In the genomic region with DNA sequence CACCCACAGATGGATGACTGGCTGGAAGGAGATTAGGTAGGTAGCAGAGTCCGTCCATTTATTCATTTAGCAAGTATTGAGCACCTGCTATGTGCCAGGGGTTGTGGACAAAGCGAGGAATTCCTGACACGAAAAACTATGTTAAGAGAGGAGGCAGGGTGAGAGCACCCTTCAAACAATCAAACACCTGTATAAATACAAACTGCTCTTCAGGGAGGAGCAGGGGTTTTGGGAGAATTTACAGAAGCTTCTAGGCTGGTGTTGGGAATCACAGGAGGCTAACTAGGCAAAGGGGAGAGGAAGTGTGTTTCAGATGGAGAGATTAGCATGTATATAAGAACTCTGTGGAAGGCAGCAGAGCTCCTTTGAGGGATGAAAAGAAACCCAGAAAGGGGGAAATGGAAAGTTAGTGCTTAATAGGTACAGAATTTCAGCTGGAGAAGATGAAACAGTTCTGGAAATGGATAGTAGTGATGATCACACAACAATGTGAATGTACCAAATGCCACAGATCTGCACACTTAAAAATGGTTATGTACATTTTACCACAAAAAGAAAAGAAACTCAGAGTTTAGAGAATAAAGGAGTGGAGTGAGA, we compare ENCODE assay signal across 8 cellular contexts. TPM values are rescaled to one million over a fixed set of nuclear protein-coding genes. Genes with fewer than 3 reads are reported as not detected.
DNase-seq lines count a peak whose midpoint lies in the region; ATAC-seq, FAIRE-seq and TF ChIP-seq lines count a peak whose summit lies in the region.

No MANE protein-coding gene starts in this region.

- H3K4me3 ChIP-seq in DOHH2 (ENCODE audit: low read length) = peak overlapping the region; percentile 87
- peak overlapping the region; percentile 76 for H3K4me3 ChIP-seq in epithelial cell of esophagus (ENCODE audit: low read length)
- H3K4me3 ChIP-seq in pancreas = peak overlapping the region; percentile 71 to 95 (median 86)

- TF ChIP-seq CTCF in DOHH2 (IDR thresholded peaks at IDR 0.05; ENCODE audit: low read depth, low read length, poor library complexity, severe bottlenecking) (no peak), epithelial cell of esophagus (IDR thresholded peaks at IDR 0.05; ENCODE audit: insufficient read depth, low read depth, low read length, missing control alignments) (no peak), pancreas (IDR thresholded peaks at IDR 0.05) (no peak), D721Med (IDR thresholded peaks at IDR 0.05; ENCODE audit: insufficient read depth, missing control alignments) (no peak)

- H3K9me3 ChIP-seq in DOHH2 (ENCODE audit: control insufficient read depth, insufficient read depth, low read length) = no peaks in the 10 kb centered on the region
- no peaks in the 10 kb centered on the region for H3K9me3 ChIP-seq in pancreas

- no peaks in the 10 kb centered on the region for H3K9me2 ChIP-seq in DOHH2 (replicated peaks; ENCODE audit: control insufficient read depth, low read length)

- H3K27ac ChIP-seq in DOHH2 (ENCODE audit: low read depth, low read length) (peak overlapping the region; percentile 74), pancreas (peak overlapping the region; percentile 72 to 84 (median 81))

- peaks cover 11% of the 10 kb centered on the region for H3K36me3 ChIP-seq in DOHH2 (ENCODE audit: control insufficient read depth, low read length)
- no peaks in the 10 kb centered on the region for H3K36me3 ChIP-seq in pancreas

- H3K4me1 ChIP-seq in DOHH2 (ENCODE audit: control insufficient read depth, low read length) (peaks cover 29% of the 10 kb centered on the region), pancreas (peaks cover 3 to 11% (median 9%) of the 10 kb centered on the region in 3 donors)

- no peaks in the 10 kb centered on the region for H4K20me1 ChIP-seq in DOHH2 (ENCODE audit: control insufficient read depth, insufficient read depth, low read depth, low read length)

- H3K79me2 ChIP-seq in DOHH2 (ENCODE audit: control insufficient read depth, low read length) = peaks cover 51% of the 10 kb centered on the region

- H3K4me2 ChIP-seq in DOHH2 (ENCODE audit: low read length) = peak overlapping the region; percentile 91

- H3K27me3 ChIP-seq in DOHH2 (ENCODE audit: control insufficient read depth, low read length) (no peaks in the 10 kb centered on the region), pancreas (no peaks in the 10 kb centered on the region)

- H3F3A ChIP-seq in DOHH2 (ENCODE audit: control insufficient read depth, insufficient read depth) = no peaks in the 10 kb centered on the region

- intact Hi-C loops in pancreas (cut with DNase I) = loop anchor here in 1 of 3 donors (10.0 kb wide), 1 partner anchor 162 kb away; no protein-coding TSS in a partner anchor

- DNase-seq in OCI-M1 (lab: John Stamatoyannopoulos, UW) (peak; percentile 74), epithelial cell of esophagus (ENCODE audit: low read depth) (no peak), pancreas (no peak), D721Med (ENCODE audit: insufficient read length, low spot score) (no peak), middle frontal gyrus (ENCODE audit: extremely low spot score, low spot score) (no peak)
- DNase-seq in effector CD4-positive, alpha-beta T cell = no peak

- 0 to 1% methylated on average over 3 of the region's 3 CpGs for WGBS in pancreas, 2 donors

- ATAC-seq in pancreas = no peak
- no peak for ATAC-seq in GM18870 (IDR thresholded peaks at IDR 0.05; ENCODE audit: unreplicated experiment)

- FAIRE-seq in pancreas (lab: Jason Lieb, UNC) = no peak
- no peak for FAIRE-seq in D721Med (lab: Jason Lieb, UNC)

RNA-seq across cellular contexts. Expression of a gene that starts 0.8 kb away (rescaled TPM):
- total RNA-seq in pancreas = 10 to 100 TPM; 19.5 to 26.1 (median 21.7) TPM
- polyA plus RNA-seq in pancreas = 10 to 100 TPM; 12.0 to 23.7 TPM

RNA-seq across cellular contexts. Expression of a gene that starts 8.1 kb away (rescaled TPM):
- total RNA-seq in pancreas = 10 to 100 TPM in 1 of 6 donors, 1 to 10 TPM in 5; 7.5 to 14.1 (median 8.4) TPM
- 10 to 100 TPM; 21.7 to 24.2 TPM for polyA plus RNA-seq in pancreas

RNA-seq across cellular contexts. Expression of a gene that starts 17.9 kb away (rescaled TPM):
- 10 to 100 TPM; 15.5 to 42.0 (median 33.0) TPM for total RNA-seq in pancreas
- polyA plus RNA-seq in pancreas = 10 to 100 TPM; 27.9 to 46.8 TPM
